ENCODE assay signal across 21 cellular contexts in the genomic region with DNA sequence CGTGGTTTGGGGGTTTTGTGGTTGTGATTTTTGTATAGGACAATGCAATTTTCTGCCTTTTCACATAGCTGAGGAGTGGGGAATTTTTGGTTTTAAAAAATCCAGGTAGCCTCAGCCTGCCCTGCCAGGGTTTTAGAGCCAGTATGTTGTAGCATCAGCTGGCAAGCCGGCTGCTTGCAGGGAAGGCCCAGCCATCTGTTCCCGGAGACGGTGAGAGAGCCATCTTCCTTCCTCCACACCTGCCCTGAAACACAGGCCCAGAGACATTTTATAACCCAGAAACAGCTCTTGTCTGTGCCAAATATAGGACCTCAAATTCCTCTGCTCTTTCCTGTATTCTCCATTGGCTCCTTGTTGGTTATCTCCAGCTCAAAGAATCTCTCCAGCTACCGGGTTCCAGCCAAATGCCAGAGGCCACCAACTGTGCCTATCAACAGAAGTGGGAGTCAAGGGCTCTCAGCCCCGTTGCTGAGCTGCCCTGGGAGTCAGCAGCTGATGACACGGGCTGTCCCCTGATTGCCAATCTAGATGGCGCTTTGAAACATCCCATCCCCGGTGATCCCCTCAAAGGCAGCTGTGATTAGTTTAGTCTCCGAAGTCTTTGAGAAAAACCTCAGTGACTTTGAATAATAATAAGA.
DNase-seq lines count a peak whose midpoint lies in the region; ATAC-seq lines count a peak whose summit lies in the region.
"Had no signal": no experiment of that assay in that cellular context is flagged by ENCODE, and none has a peak within 500 bp of the region (broad histone marks: within the 10 kb centered on the region; RNA-seq: fewer than 3 reads in every experiment).

No MANE protein-coding gene starts in this region.

- DNase-seq in DMS153 treated with DMSO at 0.1 percent for 48 hours (lab: John Stamatoyannopoulos, UW; ENCODE audit: unreplicated experiment) (peak; percentile 25), NCI-H146 treated with DMSO at 0.1 percent for 48 hours (lab: John Stamatoyannopoulos, UW; ENCODE audit: unreplicated experiment) (peak; percentile 11), NCI-H345 treated with DMSO at 0.1 percent for 48 hours (lab: John Stamatoyannopoulos, UW; ENCODE audit: unreplicated experiment) (peak; percentile 33), cerebellar cortex (ENCODE audit: low spot score) (peak; percentile 78), H4 (ENCODE audit: low spot score) (no peak)
- DNase-seq: activated CD4-positive, alpha-beta T cell treated with anti-CD3 and anti-CD28 coated beads, Interleukin-2, amount 50 U/mL, for 4 hours; activated naive CD4-positive, alpha-beta T cell treated with anti-CD3 and anti-CD28 coated beads for 36 hours; aorta; CD4-positive, alpha-beta memory T cell; cortex of kidney; hippocampal formation; KBM-7; kidney; mesenchymal stem cell; natural killer cell; NCI-H1436; stimulated activated CD4-positive, alpha-beta T cell treated with anti-CD3 and anti-CD28 coated beads, Interleukin-2, amount 100 ng/mL, for 48 hours; T-cell had no signal

- ATAC-seq in HG03520 (IDR thresholded peaks at IDR 0.05; ENCODE audit: unreplicated experiment) (no peak), HG03354 (IDR thresholded peaks at IDR 0.05; ENCODE audit: poor library complexity, severe bottlenecking, unreplicated experiment) (no peak), HG02759 (IDR thresholded peaks at IDR 0.05; ENCODE audit: unreplicated experiment) (no peak)
- ATAC-seq: natural killer cell, T-cell had no signal
